26 cellular contexts compared by ENCODE assay signal in genomic region chr16:79013930-79014329, GRCh38.
"Had no signal": no experiment of that assay in that cellular context is flagged by ENCODE, and none has a peak within 500 bp of the region (broad histone marks: within the 10 kb centered on the region; RNA-seq: fewer than 3 reads in every experiment).

No MANE protein-coding gene starts in this region.

- H3K4me1 ChIP-seq: colonic mucosa, lower lobe of right lung, pancreas, prostate gland, transverse colon had no signal

- H3K27me3 ChIP-seq: cardiac muscle cell, colonic mucosa, esophagus squamous epithelium, pancreas, transverse colon had no signal

- DNase-seq: activated CD4-positive, alpha-beta T cell treated with anti-CD3 and anti-CD28 coated beads for 48 hours; activated CD4-positive, alpha-beta T cell treated with anti-CD3 and anti-CD28 coated beads, Interleukin-2, amount 50 U/mL, for 48 hours; activated CD8-positive, alpha-beta memory T cell treated with anti-CD3 and anti-CD28 coated beads, Interleukin-2, amount 50 U/mL, for 4 hours; activated T-cell treated with anti-CD3 and anti-CD28 coated beads, Interleukin-2, amount 50 U/mL, for 1 hour; anterior cingulate cortex; cerebellar nuclear complex; colonic mucosa; effector CD8-positive, alpha-beta T cell; esophagus squamous epithelium; kidney glomerular epithelial cell; lower lobe of right lung; pancreas; retina; stimulated activated CD4-positive, alpha-beta T cell treated with anti-CD3 and anti-CD28 coated beads, Interleukin-1b, Interleukin-23, amount 100 ng/mL, for 48 hours; stimulated activated naive CD4-positive, alpha-beta T cell; T-helper 17 cell; T1000; transverse colon; WERI-Rb-1 had no signal

- H3K9me3 ChIP-seq: colonic mucosa, esophagus squamous epithelium, lower lobe of right lung, pancreas, prostate gland, transverse colon had no signal

- H3K36me3 ChIP-seq: cardiac muscle cell, colonic mucosa, esophagus squamous epithelium, lower lobe of right lung, pancreas, prostate gland, transverse colon, WERI-Rb-1 had no signal

- H3K27ac ChIP-seq: cardiac muscle cell, colonic mucosa, epithelial cell of prostate, esophagus squamous epithelium, lower lobe of right lung, pancreas, prostate gland, transverse colon, WERI-Rb-1 had no signal

- H3K4me3 ChIP-seq: cardiac muscle cell, colonic mucosa, esophagus squamous epithelium, lower lobe of right lung, pancreas, prostate gland, smooth muscle cell, transverse colon had no signal

- H3K4me2 ChIP-seq: smooth muscle cell had no signal

- ATAC-seq: activated CD4-positive, CD25-positive, alpha-beta regulatory T cell treated with anti-CD3 and anti-CD28 coated beads, Interleukin-2, amount 50 U/mL, for 24 hours; activated naive CD4-positive, alpha-beta T cell treated with anti-CD3 and anti-CD28 coated beads, Interleukin-2, amount 50 U/mL, for 72 hours; left lobe of liver; lower lobe of right lung; pancreas; T-helper 17 cell had no signal
